1 cellular context compared by ENCODE assay signal in the genomic region with DNA sequence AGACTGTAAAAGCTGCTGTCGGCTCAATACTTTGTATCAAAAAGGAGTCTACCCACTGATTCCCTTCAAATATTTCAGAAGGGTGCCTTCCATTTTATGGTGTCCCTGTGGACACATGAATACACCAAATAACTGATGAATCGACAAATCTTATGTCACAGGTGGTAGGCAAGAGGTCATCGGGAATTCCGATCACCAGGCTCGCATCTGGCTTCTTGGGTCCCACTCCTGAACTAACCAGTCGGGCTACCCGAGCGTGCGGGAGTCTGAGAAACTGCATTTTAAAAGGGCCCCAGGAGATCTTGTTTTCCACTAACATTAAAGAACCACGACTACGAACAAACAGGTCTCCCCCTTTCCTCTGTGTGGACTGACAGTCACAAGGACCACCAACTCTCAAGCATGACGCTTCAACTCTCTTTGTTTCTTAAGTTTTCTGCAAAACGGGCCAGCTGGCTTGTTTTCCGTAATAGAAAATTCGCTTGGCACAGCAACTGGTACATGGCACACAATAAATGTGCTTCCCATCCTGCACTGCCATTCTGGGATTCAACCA.
TF ChIP-seq lines count a peak whose summit lies in the region.

No MANE protein-coding gene starts in this region.

TF ChIP-seq in K562, 482 proteins besides CTCF, POLR2A, EP300 and RAD21:
- TF ChIP-seq GTF2E2 (tag; IDR thresholded peaks at IDR 0.05): 0 out of 2 replicates have a peak, but pooled peaks have one; percentile 2
- peak; percentile 87 for TF ChIP-seq C11orf30 (IDR thresholded peaks at IDR 0.05; ENCODE audit: low read depth)
- TF ChIP-seq MAFK (IDR thresholded peaks at IDR 0.05; ENCODE audit: low read length): peak; percentile 37; the same call in 1 of the 2 replicates
- TF ChIP-seq ZBTB1 (CRISPR knock-in tag; IDR thresholded peaks at IDR 0.05; ENCODE audit: borderline replicate concordance, low read depth): no peak
- peak; percentile 94 for TF ChIP-seq ZNF316 (IDR thresholded peaks at IDR 0.05)
- TF ChIP-seq, protein P1, sequence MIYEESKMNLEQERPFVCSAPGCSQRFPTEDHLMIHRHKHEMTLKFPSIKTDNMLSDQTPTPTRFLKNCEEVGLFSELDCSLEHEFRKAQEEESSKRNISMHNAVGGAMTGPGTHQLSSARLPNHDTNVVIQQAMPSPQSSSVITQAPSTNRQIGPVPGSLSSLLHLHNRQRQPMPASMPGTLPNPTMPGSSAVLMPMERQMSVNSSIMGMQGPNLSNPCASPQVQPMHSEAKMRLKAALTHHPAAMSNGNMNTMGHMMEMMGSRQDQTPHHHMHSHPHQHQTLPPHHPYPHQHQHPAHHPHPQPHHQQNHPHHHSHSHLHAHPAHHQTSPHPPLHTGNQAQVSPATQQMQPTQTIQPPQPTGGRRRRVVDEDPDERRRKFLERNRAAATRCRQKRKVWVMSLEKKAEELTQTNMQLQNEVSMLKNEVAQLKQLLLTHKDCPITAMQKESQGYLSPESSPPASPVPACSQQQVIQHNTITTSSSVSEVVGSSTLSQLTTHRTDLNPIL (CRISPR knock-in tag; IDR thresholded peaks at IDR 0.05): no peak
- TF ChIP-seq, protein P2, sequence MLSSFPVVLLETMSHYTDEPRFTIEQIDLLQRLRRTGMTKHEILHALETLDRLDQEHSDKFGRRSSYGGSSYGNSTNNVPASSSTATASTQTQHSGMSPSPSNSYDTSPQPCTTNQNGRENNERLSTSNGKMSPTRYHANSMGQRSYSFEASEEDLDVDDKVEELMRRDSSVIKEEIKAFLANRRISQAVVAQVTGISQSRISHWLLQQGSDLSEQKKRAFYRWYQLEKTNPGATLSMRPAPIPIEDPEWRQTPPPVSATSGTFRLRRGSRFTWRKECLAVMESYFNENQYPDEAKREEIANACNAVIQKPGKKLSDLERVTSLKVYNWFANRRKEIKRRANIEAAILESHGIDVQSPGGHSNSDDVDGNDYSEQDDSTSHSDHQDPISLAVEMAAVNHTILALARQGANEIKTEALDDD (IDR thresholded peaks at IDR 0.05): 0 out of 2 replicates have a peak, but pooled peaks have one; percentile 24
- TF ChIP-seq CHD1 (IDR thresholded peaks at IDR 0.05; ENCODE audit: low read length): peak; percentile 57
- peak; percentile 77 for TF ChIP-seq MAFG (tag; conservative IDR thresholded peaks at IDR 0.05)
- 0 out of 2 replicates have a peak, but pooled peaks have one; percentile 18 for TF ChIP-seq FOXP1 (CRISPR knock-in tag; IDR thresholded peaks at IDR 0.05)
- TF ChIP-seq MAFF (IDR thresholded peaks at IDR 0.05; ENCODE audit: low read length): peak; percentile 66
TF ChIP-seq in K562: peak in this region for 9.
